Comparison of ENCODE assay signal across 22 cellular contexts in genomic region chr7:22997871-22998515, GRCh38.
"Had no signal": no experiment of that assay in that cellular context is flagged by ENCODE, and none has a peak within 500 bp of the region (broad histone marks: within the 10 kb centered on the region; RNA-seq: fewer than 3 reads in every experiment).

No MANE protein-coding gene starts in this region.

- H3K36me3 ChIP-seq: esophagus squamous epithelium, pancreas, right lobe of liver, tibial nerve had no signal

- H3K4me1 ChIP-seq: body of pancreas, pancreas had no signal

- H3K27me3 ChIP-seq: body of pancreas, esophagus squamous epithelium, hepatocyte, pancreas, right lobe of liver, tibial nerve had no signal

- FAIRE-seq: colon, endometrium, pancreas, urothelium cell line had no signal

- H2AFZ ChIP-seq: hepatocyte had no signal

- H3K9me3 Mint-ChIP-seq: activated CD4-positive, alpha-beta T cell treated with anti-CD3 and anti-CD28 coated beads, Interleukin-2, amount 10 ng/mL, durations not matched to agents 7 days and 5 days; activated naive CD4-positive, alpha-beta T cell treated with anti-CD3 and anti-CD28 coated beads for 36 hours; activated T-cell treated with anti-CD3 and anti-CD28 coated beads, Interleukin-2, amount 50 U/mL, for 4 hours; natural killer cell; stimulated activated naive CD8-positive, alpha-beta T cell treated with anti-CD3 and anti-CD28 coated beads, Interleukin-15, Interleukin-2, amounts not matched to agents 100 ng/mL and 50 ng/mL, for 24 hours had no signal

- H3K9me3 ChIP-seq: body of pancreas, esophagus squamous epithelium, pancreas, right lobe of liver, tibial nerve had no signal

- H3K4me3 Mint-ChIP-seq: activated CD4-positive, alpha-beta T cell treated with anti-CD3 and anti-CD28 coated beads, Interleukin-2, amount 10 ng/mL, durations not matched to agents 7 days and 5 days; activated CD8-positive, alpha-beta T cell treated with anti-CD3 and anti-CD28 coated beads, Interleukin-2, amount 10 ng/mL, durations not matched to agents 7 days and 5 days; activated naive CD4-positive, alpha-beta T cell treated with anti-CD3 and anti-CD28 coated beads for 36 hours; activated T-cell treated with anti-CD3 and anti-CD28 coated beads, Interleukin-2, amount 50 U/mL, for 4 hours; natural killer cell; stimulated activated naive CD8-positive, alpha-beta T cell treated with anti-CD3 and anti-CD28 coated beads, Interleukin-15, Interleukin-2, amounts not matched to agents 100 ng/mL and 50 ng/mL, for 24 hours had no signal

- ATAC-seq: activated CD4-positive, CD25-positive, alpha-beta regulatory T cell treated with anti-CD3 and anti-CD28 coated beads, Interleukin-2, amount 50 U/mL, for 24 hours; activated CD8-positive, alpha-beta T cell treated with anti-CD3 and anti-CD28 coated beads, Interleukin-2, amount 10 ng/mL, durations not matched to agents 7 days and 5 days; activated T-cell treated with anti-CD3 and anti-CD28 coated beads, Interleukin-2, amount 50 U/mL, for 4 hours; body of pancreas; left cardiac atrium; natural killer cell; pancreas; right lobe of liver had no signal

- H3K27ac ChIP-seq: body of pancreas, esophagus squamous epithelium, hepatocyte, pancreas, right lobe of liver, tibial nerve had no signal

- H3K27me3 Mint-ChIP-seq: activated CD4-positive, alpha-beta T cell treated with anti-CD3 and anti-CD28 coated beads, Interleukin-2, amount 10 ng/mL, durations not matched to agents 7 days and 5 days; stimulated activated naive CD8-positive, alpha-beta T cell treated with anti-CD3 and anti-CD28 coated beads, Interleukin-15, Interleukin-2, amounts not matched to agents 100 ng/mL and 50 ng/mL, for 24 hours had no signal

- DNase-seq: activated CD4-positive, alpha-beta T cell treated with anti-CD3 and anti-CD28 coated beads, Interleukin-2, amount 10 ng/mL, durations not matched to agents 7 days and 5 days; activated CD8-positive, alpha-beta T cell treated with anti-CD3 and anti-CD28 coated beads, Interleukin-2, amount 10 ng/mL, durations not matched to agents 7 days and 5 days; activated naive CD4-positive, alpha-beta T cell treated with anti-CD3 and anti-CD28 coated beads for 36 hours; activated T-cell treated with anti-CD3 and anti-CD28 coated beads, Interleukin-2, amount 50 U/mL, for 4 hours; body of pancreas; central memory CD4-positive, alpha-beta T cell; esophagus squamous epithelium; left cardiac atrium; natural killer cell; pancreas; right lobe of liver; small intestine; stimulated activated CD4-positive, alpha-beta T cell treated with anti-CD3 and anti-CD28 coated beads, Interleukin-15, amount 100 ng/mL, for 24 hours; stimulated activated CD4-positive, alpha-beta T cell treated with anti-CD3 and anti-CD28 coated beads, Interleukin-2, amount 100 ng/mL, for 48 hours; T1000 had no signal

- H3K36me3 Mint-ChIP-seq: natural killer cell had no signal

- H3K4me2 ChIP-seq: hepatocyte had no signal

- H3K27ac Mint-ChIP-seq: activated CD4-positive, alpha-beta T cell treated with anti-CD3 and anti-CD28 coated beads, Interleukin-2, amount 10 ng/mL, durations not matched to agents 7 days and 5 days; activated CD8-positive, alpha-beta T cell treated with anti-CD3 and anti-CD28 coated beads, Interleukin-2, amount 10 ng/mL, durations not matched to agents 7 days and 5 days; activated naive CD4-positive, alpha-beta T cell treated with anti-CD3 and anti-CD28 coated beads for 36 hours; natural killer cell; stimulated activated naive CD8-positive, alpha-beta T cell treated with anti-CD3 and anti-CD28 coated beads, Interleukin-15, Interleukin-2, amounts not matched to agents 100 ng/mL and 50 ng/mL, for 24 hours had no signal

- H3K4me3 ChIP-seq: body of pancreas, esophagus squamous epithelium, hepatocyte, pancreas, right lobe of liver, tibial nerve had no signal
